In genomic region chr10:43125881-43126731, GRCh38 we compare ENCODE assay signal across 16 cellular contexts. TPM values are rescaled to one million over a fixed set of nuclear protein-coding genes. Genes with fewer than 3 reads are reported as not detected.
DNase-seq lines count a peak whose midpoint lies in the region; ATAC-seq, FAIRE-seq and TF ChIP-seq lines count a peak whose summit lies in the region.
"Had no signal": no experiment of that assay in that cellular context is flagged by ENCODE, and none has a peak within 500 bp of the region (broad histone marks: within the 10 kb centered on the region; RNA-seq: fewer than 3 reads in every experiment).

No MANE protein-coding gene starts in this region.

- intact Hi-C loops in natural killer cell (cut with micrococcal nuclease): loop anchor here (5.0 kb wide), 1 partner anchor 36 kb away; no protein-coding TSS in a partner anchor

- no peak overlapping the region for H3K27ac ChIP-seq in coronary artery
- H3K27ac ChIP-seq: ascending aorta, Peyer's patch, psoas muscle had no signal

- FAIRE-seq in GM12891 (lab: Jason Lieb, UNC): no peak
- FAIRE-seq: colon had no signal

- H3K36me3 Mint-ChIP-seq in natural killer cell: no peaks in the 10 kb centered on the region
- H3K36me3 Mint-ChIP-seq: stimulated activated naive B cell treated with anti-CD40 and anti-IgM and Interleukin-4, amounts not matched to agents 10 μg/mL and 1 μg/mL and 100 μg/mL, for 72 hours had no signal

- H3K27me3 Mint-ChIP-seq in natural killer cell (ENCODE audit: low read depth in 2 of 2): no peaks in the 10 kb centered on the region
- H3K27me3 Mint-ChIP-seq: stimulated activated naive B cell treated with anti-CD40 and anti-IgM and Interleukin-4, amounts not matched to agents 10 μg/mL and 1 μg/mL and 100 μg/mL, for 72 hours had no signal

- no peak overlapping the region for H3K4me3 ChIP-seq in coronary artery
- H3K4me3 ChIP-seq: ascending aorta, Peyer's patch, psoas muscle had no signal

- ATAC-seq in natural killer cell: no peak
- no peak for ATAC-seq in HG03159 (IDR thresholded peaks at IDR 0.05; ENCODE audit: unreplicated experiment)
- no peak for ATAC-seq in GM21528 (IDR thresholded peaks at IDR 0.05; ENCODE audit: low FRiP score, unreplicated experiment)
- ATAC-seq: psoas muscle had no signal

- TF ChIP-seq POLR2A in GM12891 (IDR thresholded peaks at IDR 0.05; ENCODE audit: low read depth, low read length): no peak

- peaks cover 45% of the 10 kb centered on the region in 2 donors for H3K4me1 Mint-ChIP-seq in natural killer cell

- TF ChIP-seq CTCF in coronary artery (IDR thresholded peaks at IDR 0.05) (no peak), natural killer cell (IDR thresholded peaks at IDR 0.05) (no peak)

- H3K9me3 Mint-ChIP-seq in natural killer cell: no peaks in the 10 kb centered on the region
- H3K9me3 Mint-ChIP-seq: nephron; stimulated activated naive B cell treated with anti-CD40 and anti-IgM and Interleukin-4, amounts not matched to agents 10 μg/mL and 1 μg/mL and 100 μg/mL, for 72 hours had no signal

- peak overlapping the region; percentile 65 for H3K4me3 Mint-ChIP-seq in natural killer cell
- H3K4me3 Mint-ChIP-seq: nephron; stimulated activated naive B cell treated with anti-CD40 and anti-IgM and Interleukin-4, amounts not matched to agents 10 μg/mL and 1 μg/mL and 100 μg/mL, for 72 hours had no signal

- peak; percentile 2 for DNase-seq in stimulated activated CD4-positive, alpha-beta T cell treated with anti-CD3 and anti-CD28 coated beads, Interleukin-4, amount 100 ng/mL, for 24 hours
- DNase-seq in stimulated activated CD4-positive, alpha-beta T cell treated with anti-CD3 and anti-CD28 coated beads, Interleukin-1b, Interleukin-23, amount 100 ng/mL, for 48 hours: no peak
- DNase-seq in coronary artery (ENCODE audit: low spot score): peak; percentile 56
- DNase-seq in natural killer cell: no peak
- DNase-seq in GM12891 (ENCODE audit: insufficient read length, low spot score): no peak
- DNase-seq in NCI-H510A treated with DMSO at 0.1 percent for 48 hours (lab: John Stamatoyannopoulos, UW): no peak
- DNase-seq: activated CD4-positive, alpha-beta T cell treated with anti-CD3 and anti-CD28 coated beads, Interleukin-2, amount 50 U/mL, for 4 hours; NCI-H146; stimulated activated naive B cell treated with anti-CD40 and anti-IgM and Interleukin-4, amounts not matched to agents 10 μg/mL and 1 μg/mL and 100 μg/mL, for 72 hours had no signal

- H3K27ac Mint-ChIP-seq in natural killer cell: peak overlapping the region; percentile 74 to 93
- H3K27ac Mint-ChIP-seq: nephron had no signal

TF ChIP-seq in GM12891, 5 proteins besides CTCF, POLR2A, EP300 and RAD21:
- TF ChIP-seq SPI1 (IDR thresholded peaks at IDR 0.05; ENCODE audit: low read depth, low read length) (no peak), POU2F2 (IDR thresholded peaks at IDR 0.05; ENCODE audit: low read depth, low read length) (no peak), POLR2AphosphoS5 (IDR thresholded peaks at IDR 0.05; ENCODE audit: low read depth, low read length) (no peak), TAF1 (IDR thresholded peaks at IDR 0.05; ENCODE audit: low read depth, low read length) (no peak), PAX5 (IDR thresholded peaks at IDR 0.05; ENCODE audit: insufficient read depth, low read length, severe bottlenecking) (no peak)

RNA-seq across cellular contexts. Expression of gene CSGALNACT2, which starts 12.1 kb away (rescaled TPM):
- total RNA-seq in natural killer cell: 10 to 100 TPM; 49.9 to 57.4 (median 52.8) TPM
- 4.2 TPM for polyA plus RNA-seq in GM12891 (2012; ENCODE audit: low read depth, missing spikeins)

RNA-seq across cellular contexts. Expression of gene RET, which starts 49.2 kb away (rescaled TPM):
- under 1 TPM in 1 of 3 donors, not detected in 2; 0.16 TPM for total RNA-seq in natural killer cell
- polyA plus RNA-seq in GM12891 (2012; ENCODE audit: low read depth, missing spikeins): 0.03 TPM
- total RNA-seq: ascending aorta had no signal

Comparison
In these comparisons a context has a peak if more than half of its experiments do, and no peak if none do; other contexts are left out.
1. DNase-seq: peak in stimulated activated CD4-positive, alpha-beta T cell treated with anti-CD3 and anti-CD28 coated beads, Interleukin-4, amount 100 ng/mL, for 24 hours (single experiment) and coronary artery (single experiment); none in stimulated activated CD4-positive, alpha-beta T cell treated with anti-CD3 and anti-CD28 coated beads, Interleukin-1b, Interleukin-23, amount 100 ng/mL, for 48 hours (single experiment), natural killer cell (single experiment), GM12891 (single experiment) and NCI-H510A treated with DMSO at 0.1 percent for 48 hours (single experiment).